1 cellular context compared by ENCODE assay signal in the genomic region with DNA sequence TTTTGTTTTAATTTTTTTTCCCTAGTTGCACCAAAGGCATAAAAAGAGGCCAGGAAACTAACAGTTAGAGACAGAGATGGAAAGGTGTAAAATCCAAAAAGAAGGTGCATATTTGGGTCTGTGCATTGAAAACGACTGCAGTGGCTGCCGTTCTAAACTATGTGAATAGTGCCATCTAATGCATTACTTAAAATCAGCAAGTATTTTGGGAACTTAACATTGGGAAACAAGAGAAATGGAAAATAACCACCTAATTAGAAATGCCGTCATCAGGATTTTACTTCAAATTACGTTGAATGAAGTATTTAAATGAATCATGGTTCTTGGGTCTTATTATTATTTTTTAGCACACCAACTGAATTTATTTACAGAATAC.
TF ChIP-seq lines count a peak whose summit lies in the region.

No MANE protein-coding gene starts in this region.

TF ChIP-seq in SK-N-SH treated with all-trans-retinoic acid at 6 μM for 48 hours, 23 proteins besides CTCF, POLR2A, EP300 and RAD21 (continued from another document):
- TF ChIP-seq, protein P1, sequence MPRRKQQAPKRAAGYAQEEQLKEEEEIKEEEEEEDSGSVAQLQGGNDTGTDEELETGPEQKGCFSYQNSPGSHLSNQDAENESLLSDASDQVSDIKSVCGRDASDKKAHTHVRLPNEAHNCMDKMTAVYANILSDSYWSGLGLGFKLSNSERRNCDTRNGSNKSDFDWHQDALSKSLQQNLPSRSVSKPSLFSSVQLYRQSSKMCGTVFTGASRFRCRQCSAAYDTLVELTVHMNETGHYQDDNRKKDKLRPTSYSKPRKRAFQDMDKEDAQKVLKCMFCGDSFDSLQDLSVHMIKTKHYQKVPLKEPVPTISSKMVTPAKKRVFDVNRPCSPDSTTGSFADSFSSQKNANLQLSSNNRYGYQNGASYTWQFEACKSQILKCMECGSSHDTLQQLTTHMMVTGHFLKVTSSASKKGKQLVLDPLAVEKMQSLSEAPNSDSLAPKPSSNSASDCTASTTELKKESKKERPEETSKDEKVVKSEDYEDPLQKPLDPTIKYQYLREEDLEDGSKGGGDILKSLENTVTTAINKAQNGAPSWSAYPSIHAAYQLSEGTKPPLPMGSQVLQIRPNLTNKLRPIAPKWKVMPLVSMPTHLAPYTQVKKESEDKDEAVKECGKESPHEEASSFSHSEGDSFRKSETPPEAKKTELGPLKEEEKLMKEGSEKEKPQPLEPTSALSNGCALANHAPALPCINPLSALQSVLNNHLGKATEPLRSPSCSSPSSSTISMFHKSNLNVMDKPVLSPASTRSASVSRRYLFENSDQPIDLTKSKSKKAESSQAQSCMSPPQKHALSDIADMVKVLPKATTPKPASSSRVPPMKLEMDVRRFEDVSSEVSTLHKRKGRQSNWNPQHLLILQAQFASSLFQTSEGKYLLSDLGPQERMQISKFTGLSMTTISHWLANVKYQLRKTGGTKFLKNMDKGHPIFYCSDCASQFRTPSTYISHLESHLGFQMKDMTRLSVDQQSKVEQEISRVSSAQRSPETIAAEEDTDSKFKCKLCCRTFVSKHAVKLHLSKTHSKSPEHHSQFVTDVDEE (CRISPR knock-in tag; IDR thresholded peaks at IDR 0.05): no peak
- TF ChIP-seq ESRRG (CRISPR knock-in tag; IDR thresholded peaks at IDR 0.05): no peak
- TF ChIP-seq, protein P2, sequence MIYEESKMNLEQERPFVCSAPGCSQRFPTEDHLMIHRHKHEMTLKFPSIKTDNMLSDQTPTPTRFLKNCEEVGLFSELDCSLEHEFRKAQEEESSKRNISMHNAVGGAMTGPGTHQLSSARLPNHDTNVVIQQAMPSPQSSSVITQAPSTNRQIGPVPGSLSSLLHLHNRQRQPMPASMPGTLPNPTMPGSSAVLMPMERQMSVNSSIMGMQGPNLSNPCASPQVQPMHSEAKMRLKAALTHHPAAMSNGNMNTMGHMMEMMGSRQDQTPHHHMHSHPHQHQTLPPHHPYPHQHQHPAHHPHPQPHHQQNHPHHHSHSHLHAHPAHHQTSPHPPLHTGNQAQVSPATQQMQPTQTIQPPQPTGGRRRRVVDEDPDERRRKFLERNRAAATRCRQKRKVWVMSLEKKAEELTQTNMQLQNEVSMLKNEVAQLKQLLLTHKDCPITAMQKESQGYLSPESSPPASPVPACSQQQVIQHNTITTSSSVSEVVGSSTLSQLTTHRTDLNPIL (CRISPR knock-in tag; IDR thresholded peaks at IDR 0.05; ENCODE audit: low read depth): no peak
